ENCODE assay signal across 11 cellular contexts in genomic region chr2:18345848-18346247, GRCh38.
DNase-seq lines count a peak whose midpoint lies in the region; ATAC-seq and TF ChIP-seq lines count a peak whose summit lies in the region.
"Had no signal": no experiment of that assay in that cellular context is flagged by ENCODE, and none has a peak within 500 bp of the region (broad histone marks: within the 10 kb centered on the region; RNA-seq: fewer than 3 reads in every experiment).

No MANE protein-coding gene starts in this region.

- POLR2A ChIA-PET in PC-3 (lab: Charles Lee; ENCODE audit: unreplicated experiment), result no interaction called here

- H3K4me3 ChIP-seq in PC-3 (ENCODE audit: low read length), result no peak overlapping the region
- H3K4me3 ChIP-seq in fibroblast of pulmonary artery (replicated peaks; ENCODE audit: low read depth, low read length), result no peak overlapping the region
- H3K4me3 ChIP-seq in psoas muscle, result no peak overlapping the region
- H3K4me3 ChIP-seq: uterus had no signal

- H3K27ac ChIP-seq in PC-3 (ENCODE audit: low read length) (no peak overlapping the region), psoas muscle (no peak overlapping the region)
- H3K27ac ChIP-seq: uterus had no signal

- TF ChIP-seq CTCF in PC-3 (conservative IDR thresholded peaks at IDR 0.05; ENCODE audit: low read depth, low read length) (no peak), fibroblast of pulmonary artery (IDR thresholded peaks at IDR 0.05; ENCODE audit: low read length, missing control alignments) (no peak), psoas muscle (IDR thresholded peaks at IDR 0.05) (no peak)

- no peaks in the 10 kb centered on the region for H3F3A ChIP-seq in PC-3 (ENCODE audit: low read length, unreplicated experiment)

- no peaks in the 10 kb centered on the region for H3K27me3 ChIP-seq in PC-3 (ENCODE audit: low read length)
- H3K27me3 ChIP-seq in psoas muscle (ENCODE audit: insufficient read depth in 3 of 3, low read length in 2 of 3), result no peaks in the 10 kb centered on the region
- H3K27me3 ChIP-seq: uterus had no signal

- H3K9me3 Mint-ChIP-seq in activated T-cell treated with anti-CD3 and anti-CD28 coated beads, Interleukin-2, amount 50 U/mL, for 72 hours, result peaks cover under 1 to 3% of the 10 kb centered on the region in 2 donors

- no peak overlapping the region for H3K4me2 ChIP-seq in PC-3 (ENCODE audit: low read length)

- H3K36me3 Mint-ChIP-seq in activated T-cell treated with anti-CD3 and anti-CD28 coated beads, Interleukin-2, amount 50 U/mL, for 72 hours (ENCODE audit: insufficient read depth in 2 of 2), result no peaks in the 10 kb centered on the region
- H3K36me3 Mint-ChIP-seq: activated naive CD8-positive, alpha-beta T cell had no signal

- ATAC-seq in PC-3, result no peak; the same call in 1 of the 2 replicates
- ATAC-seq in psoas muscle, result peak in 3 of 4 donors; percentile 44 to 77 (median 53)
- no peak for ATAC-seq in activated CD4-positive, CD25-positive, alpha-beta regulatory T cell treated with anti-CD3 and anti-CD28 coated beads, Interleukin-2, amount 50 U/mL, for 24 hours
- ATAC-seq in activated T-cell treated with anti-CD3 and anti-CD28 coated beads, Interleukin-2, amount 50 U/mL, for 72 hours (replicated peaks in 1 of 2), result no peak

- H3K27me3 Mint-ChIP-seq in activated T-cell treated with anti-CD3 and anti-CD28 coated beads, Interleukin-2, amount 50 U/mL, for 72 hours (ENCODE audit: low read depth), result no peaks in the 10 kb centered on the region
- H3K27me3 Mint-ChIP-seq: activated naive CD8-positive, alpha-beta T cell had no signal

- intact Hi-C loops in PC-3 (cut with micrococcal nuclease), result no loop called here
- intact Hi-C loops in psoas muscle (cut with DNase I), result no loop called here

- H4K20me1 ChIP-seq in PC-3 (ENCODE audit: low read length), result no peaks in the 10 kb centered on the region

- no peaks in the 10 kb centered on the region for H3K4me1 Mint-ChIP-seq in activated T-cell treated with anti-CD3 and anti-CD28 coated beads, Interleukin-2, amount 50 U/mL, for 72 hours (ENCODE audit: low read depth)

- H3K4me3 Mint-ChIP-seq in activated T-cell treated with anti-CD3 and anti-CD28 coated beads, Interleukin-2, amount 50 U/mL, for 72 hours, result no peak overlapping the region
- H3K4me3 Mint-ChIP-seq: activated naive CD8-positive, alpha-beta T cell had no signal

- DNase-seq in G401 (ENCODE audit: low spot score), result peak; percentile 35
- DNase-seq in PC-3, result peak; percentile 21
- DNase-seq in fibroblast of pulmonary artery (ENCODE audit: low read depth), result peak; percentile 64
- DNase-seq in psoas muscle, result no peak
- no peak for DNase-seq in NCI-H2081 treated with DMSO at 0.1 percent for 48 hours (lab: John Stamatoyannopoulos, UW)
- DNase-seq in activated T-cell treated with anti-CD3 and anti-CD28 coated beads, Interleukin-2, amount 50 U/mL, for 72 hours, result no peak
- no peak for DNase-seq in NCI-H1694 (lab: John Stamatoyannopoulos, UW)
- DNase-seq: activated CD4-positive, alpha-beta T cell treated with anti-CD3 and anti-CD28 coated beads, Interleukin-2, amount 50 U/mL, for 4 hours; uterus had no signal

- no peak overlapping the region for H3K27ac Mint-ChIP-seq in activated T-cell treated with anti-CD3 and anti-CD28 coated beads, Interleukin-2, amount 50 U/mL, for 72 hours
- H3K27ac Mint-ChIP-seq: activated naive CD8-positive, alpha-beta T cell had no signal

- H3K36me3 ChIP-seq in PC-3 (ENCODE audit: low read depth, low read length), result no peaks in the 10 kb centered on the region
- no peaks in the 10 kb centered on the region for H3K36me3 ChIP-seq in psoas muscle (ENCODE audit: insufficient read depth in 1 of 2, low read depth in 1 of 2)
- H3K36me3 ChIP-seq: uterus had no signal

- H3K9me3 ChIP-seq in PC-3 (ENCODE audit: low read length) (no peaks in the 10 kb centered on the region), psoas muscle (peaks cover 3% of the 10 kb centered on the region)
- H3K9me3 ChIP-seq: uterus had no signal

- H3K4me1 ChIP-seq in PC-3 (ENCODE audit: insufficient read depth, low read length) (no peaks in the 10 kb centered on the region), psoas muscle (no peaks in the 10 kb centered on the region)
- H3K4me1 ChIP-seq: uterus had no signal

- no peak overlapping the region for H3K9ac ChIP-seq in PC-3 (ENCODE audit: low read length)

- no peaks in the 10 kb centered on the region for H3K9me2 ChIP-seq in PC-3 (replicated peaks; ENCODE audit: low read length)

- 47 to 64% (median 51%) methylated on average over 5 of the region's 5 CpGs for WGBS in psoas muscle, 3 donors

- no peak overlapping the region for H2AFZ ChIP-seq in PC-3 (ENCODE audit: low read length)

- no TSS peak for BruUV-seq in PC-3 (replicated peaks; lab: Mats Ljungman, UMichigan)

- H3K79me2 ChIP-seq in PC-3 (ENCODE audit: low read length), result no peaks in the 10 kb centered on the region

- in situ Hi-C loops in G401 (cut with HindIII; ENCODE audit: low sequenced_read_pairs), result no loop called here

- CTCF ChIA-PET in PC-3 (lab: Charles Lee), result interaction anchor here (0.7 kb wide), 1 partner anchor 489 kb away, joined by 3 read pairs; no protein-coding TSS in a partner anchor

Comparison
In these comparisons a context has a peak if more than half of its experiments do, and no peak if none do; other contexts are left out.
1. DNase-seq: peak in G401 (single experiment), PC-3 (single experiment) and fibroblast of pulmonary artery (single experiment); none in psoas muscle (0 of 2), NCI-H2081 treated with DMSO at 0.1 percent for 48 hours (single experiment), activated T-cell treated with anti-CD3 and anti-CD28 coated beads, Interleukin-2, amount 50 U/mL, for 72 hours (0 of 2) and NCI-H1694 (single experiment).
2. ATAC-seq: peak in psoas muscle (3 of 4); none in PC-3 (single experiment), activated CD4-positive, CD25-positive, alpha-beta regulatory T cell treated with anti-CD3 and anti-CD28 coated beads, Interleukin-2, amount 50 U/mL, for 24 hours (0 of 2) and activated T-cell treated with anti-CD3 and anti-CD28 coated beads, Interleukin-2, amount 50 U/mL, for 72 hours (0 of 2).